Comparison of ENCODE assay signal across 28 cellular contexts in genomic region chr4:114458728-114459127, GRCh38.
"Had no signal": no experiment of that assay in that cellular context is flagged by ENCODE, and none has a peak within 500 bp of the region (broad histone marks: within the 10 kb centered on the region; RNA-seq: fewer than 3 reads in every experiment).

No MANE protein-coding gene starts in this region.

- ATAC-seq: effector memory CD8-positive, alpha-beta T cell; esophagus mucosa; gastrocnemius medialis; heart right ventricle; left cardiac atrium; left lung; left ventricle myocardium superior had no signal

- H3K4me1 ChIP-seq: colonic mucosa, esophagus squamous epithelium, gastrocnemius medialis, heart right ventricle, left lung had no signal

- H3K9me3 Mint-ChIP-seq: dendritic cell treated with granulocyte-macrophage colony-stimulating factor and Interleukin-4, amounts not matched to agents 40 ng/mL and 50 ng/mL, for 4 days; endodermal cell; memory B cell had no signal

- H3K4me3 ChIP-seq: colonic mucosa, esophagus squamous epithelium, gastrocnemius medialis, heart right ventricle, left lung, lung had no signal

- H3K36me3 ChIP-seq: colonic mucosa, esophagus squamous epithelium, gastrocnemius medialis, heart right ventricle, left lung had no signal

- H3K36me3 Mint-ChIP-seq: memory B cell had no signal

- H3K27me3 ChIP-seq: colonic mucosa, esophagus squamous epithelium, gastrocnemius medialis, heart right ventricle, left lung had no signal

- H3K27ac Mint-ChIP-seq: dendritic cell treated with granulocyte-macrophage colony-stimulating factor and Interleukin-4, amounts not matched to agents 40 ng/mL and 50 ng/mL, for 4 days; effector memory CD8-positive, alpha-beta T cell; endodermal cell; memory B cell had no signal

- DNase-seq: colonic mucosa; cortex of kidney; effector CD8-positive, alpha-beta T cell; effector memory CD8-positive, alpha-beta T cell; endodermal cell; erythroblast; esophagus squamous epithelium; foreskin fibroblast; foreskin melanocyte; gastrocnemius medialis; glutamatergic neuron; head of caudate nucleus; heart right ventricle; hippocampal formation; left cardiac atrium; left lung; left ventricle myocardium superior; mammary epithelial cell; mesendoderm; midbrain had no signal

- H3K27ac ChIP-seq: colonic mucosa, epithelial cell of prostate, esophagus squamous epithelium, gastrocnemius medialis, heart right ventricle, left lung had no signal

- H3K9me3 ChIP-seq: colonic mucosa, esophagus squamous epithelium, gastrocnemius medialis, heart right ventricle, left lung had no signal

- FAIRE-seq: endometrium, islet of Langerhans, keratinocyte had no signal

- H3K4me3 Mint-ChIP-seq: dendritic cell treated with granulocyte-macrophage colony-stimulating factor and Interleukin-4, amounts not matched to agents 40 ng/mL and 50 ng/mL, for 4 days; effector memory CD8-positive, alpha-beta T cell; endodermal cell; memory B cell had no signal

- H3K27me3 Mint-ChIP-seq: dendritic cell treated with granulocyte-macrophage colony-stimulating factor and Interleukin-4, amounts not matched to agents 40 ng/mL and 50 ng/mL, for 4 days; effector memory CD8-positive, alpha-beta T cell; memory B cell had no signal
